In genomic region chr12:118553856-118554504, GRCh38 we compare ENCODE assay signal across 25 cellular contexts.
"Had no signal": no experiment of that assay in that cellular context is flagged by ENCODE, and none has a peak within 500 bp of the region (broad histone marks: within the 10 kb centered on the region; RNA-seq: fewer than 3 reads in every experiment).

No MANE protein-coding gene starts in this region.

- H3K4me3 ChIP-seq: coronary artery, gastroesophageal sphincter, heart left ventricle, hepatocyte, lower lobe of right lung, mucosa of descending colon, prostate gland, sigmoid colon, spleen, thoracic aorta, tibial nerve, upper lobe of left lung had no signal

- H2AFZ ChIP-seq: hepatocyte had no signal

- H3K36me3 Mint-ChIP-seq: natural killer cell treated with Interleukin-12 subunit alpha and Interleukin-12 subunit beta and Interleukin-15 and Interleukin-18, amount 100 ng/mL, for 72 hours; stimulated activated naive B cell treated with anti-CD40 and anti-IgM and Interleukin-4, amounts not matched to agents 10 μg/mL and 1 μg/mL and 100 μg/mL, for 72 hours had no signal

- DNase-seq: dermis blood vessel endothelial cell; foreskin fibroblast; heart left ventricle; kidney glomerular epithelial cell; left colon; left ventricle myocardium superior; lower lobe of right lung; mucosa of descending colon; naive B cell; right cardiac atrium; sigmoid colon; spleen; stimulated activated naive B cell treated with anti-CD40 and anti-IgM and Interleukin-4, amounts not matched to agents 10 μg/mL and 1 μg/mL and 100 μg/mL, for 72 hours; upper lobe of left lung had no signal

- H3K9me3 ChIP-seq: gastroesophageal sphincter, heart left ventricle, lower lobe of right lung, mucosa of descending colon, prostate gland, sigmoid colon, thoracic aorta, upper lobe of left lung had no signal

- H3K27me3 Mint-ChIP-seq: stimulated activated naive CD8-positive, alpha-beta T cell treated with anti-CD3 and anti-CD28 coated beads, Interleukin-15, Interleukin-2, amounts not matched to agents 100 ng/mL and 50 ng/mL, for 24 hours had no signal

- H3K27ac Mint-ChIP-seq: naive B cell; natural killer cell treated with Interleukin-12 subunit alpha and Interleukin-12 subunit beta and Interleukin-15 and Interleukin-18, amount 100 ng/mL, for 72 hours; stimulated activated naive B cell treated with anti-CD40 and anti-IgM and Interleukin-4, amounts not matched to agents 10 μg/mL and 1 μg/mL and 100 μg/mL, for 72 hours; stimulated activated naive CD8-positive, alpha-beta T cell treated with anti-CD3 and anti-CD28 coated beads, Interleukin-15, Interleukin-2, amounts not matched to agents 100 ng/mL and 50 ng/mL, for 24 hours had no signal

- H3K4me2 ChIP-seq: hepatocyte had no signal

- H3K4me3 Mint-ChIP-seq: naive B cell; natural killer cell treated with Interleukin-12 subunit alpha and Interleukin-12 subunit beta and Interleukin-15 and Interleukin-18, amount 100 ng/mL, for 72 hours; neural crest cell; stimulated activated naive B cell treated with anti-CD40 and anti-IgM and Interleukin-4, amounts not matched to agents 10 μg/mL and 1 μg/mL and 100 μg/mL, for 72 hours; stimulated activated naive CD8-positive, alpha-beta T cell treated with anti-CD3 and anti-CD28 coated beads, Interleukin-15, Interleukin-2, amounts not matched to agents 100 ng/mL and 50 ng/mL, for 24 hours had no signal

- H3K36me3 ChIP-seq: gastroesophageal sphincter, heart left ventricle, lower lobe of right lung, prostate gland, sigmoid colon, spleen, thoracic aorta, tibial nerve, upper lobe of left lung had no signal

- H3K27ac ChIP-seq: coronary artery, epithelial cell of prostate, gastroesophageal sphincter, heart left ventricle, hepatocyte, lower lobe of right lung, prostate gland, sigmoid colon, spleen, thoracic aorta, tibial nerve, upper lobe of left lung had no signal

- H3K4me1 ChIP-seq: gastroesophageal sphincter, heart left ventricle, lower lobe of right lung, prostate gland, spleen, tibial nerve, upper lobe of left lung had no signal

- H3K79me2 ChIP-seq: hepatocyte had no signal

- ATAC-seq: esophagus mucosa; gastroesophageal sphincter; heart left ventricle; left colon; left ventricle myocardium superior; lower lobe of right lung; mucosa of descending colon; right cardiac atrium; stimulated activated naive B cell treated with anti-CD40 and anti-IgM and Interleukin-4, amounts not matched to agents 10 μg/mL and 1 μg/mL and 100 μg/mL, for 72 hours had no signal

- H3K27me3 ChIP-seq: gastroesophageal sphincter, heart left ventricle, hepatocyte, sigmoid colon, tibial nerve, upper lobe of left lung had no signal

- H3K4me1 Mint-ChIP-seq: naive B cell; stimulated activated naive B cell treated with anti-CD40 and anti-IgM and Interleukin-4, amounts not matched to agents 10 μg/mL and 1 μg/mL and 100 μg/mL, for 72 hours had no signal
